12 cellular contexts compared by ENCODE assay signal in the genomic region with DNA sequence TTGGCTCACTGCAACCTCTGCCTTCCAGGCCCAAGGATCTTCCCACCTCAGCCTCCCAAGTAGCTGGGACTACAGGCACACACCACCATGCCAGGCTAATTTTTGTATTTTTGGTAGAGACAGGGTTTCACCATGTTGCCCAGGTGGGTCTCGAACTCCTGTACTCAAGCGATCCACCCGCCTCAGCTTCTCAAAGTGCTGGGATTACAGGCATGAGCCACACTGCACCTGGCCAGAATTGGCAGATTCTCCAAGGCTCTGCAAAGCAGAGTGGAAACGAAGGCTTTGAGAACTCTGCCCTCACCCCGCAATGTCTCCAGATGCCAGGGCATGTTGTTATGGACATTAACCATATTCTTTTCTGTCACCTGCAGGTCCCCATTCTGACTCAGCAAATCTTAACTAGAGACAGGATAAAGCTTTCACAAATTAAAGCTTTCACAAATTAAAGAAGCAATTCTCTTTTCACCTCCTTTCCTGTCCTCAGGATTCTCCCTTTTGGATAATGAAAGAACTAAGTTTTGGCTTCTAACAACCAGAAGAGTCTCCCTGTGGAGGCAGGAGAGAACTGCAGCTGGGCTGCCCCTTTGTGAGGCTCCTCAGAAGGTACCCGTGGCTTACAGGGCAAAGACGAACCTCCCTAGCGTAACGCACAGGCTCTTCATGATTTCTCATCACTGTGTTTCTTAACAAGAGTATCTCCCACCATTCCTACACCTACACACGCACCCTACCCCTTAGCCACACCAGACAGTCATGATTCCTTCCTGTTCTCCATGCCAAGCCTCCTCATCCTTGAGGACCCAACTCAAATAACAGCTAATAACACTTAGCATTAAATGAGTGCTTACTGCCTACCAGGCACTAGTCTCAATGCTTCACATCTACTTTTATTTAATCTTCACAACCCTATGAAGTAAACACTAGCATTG.
DNase-seq lines count a peak whose midpoint lies in the region; ATAC-seq and TF ChIP-seq lines count a peak whose summit lies in the region.
"Had no signal": no experiment of that assay in that cellular context is flagged by ENCODE, and none has a peak within 500 bp of the region (broad histone marks: within the 10 kb centered on the region; RNA-seq: fewer than 3 reads in every experiment).

No MANE protein-coding gene starts in this region.

- H3K27ac Mint-ChIP-seq in nephron progenitor cell = no peak overlapping the region
- H3K27ac Mint-ChIP-seq: activated CD4-positive, alpha-beta T cell treated with anti-CD3 and anti-CD28 coated beads, Interleukin-2, amount 10 ng/mL, durations not matched to agents 24 days and 14 days; activated naive CD8-positive, alpha-beta T cell had no signal

- peak; percentile 46 for TF ChIP-seq CTCF in GM12864 (IDR thresholded peaks at IDR 0.05; ENCODE audit: low read depth, low read length, missing control alignments)
- peak; percentile 52 for TF ChIP-seq CTCF in astrocyte of the spinal cord (IDR thresholded peaks at IDR 0.05; ENCODE audit: low read depth, low read length)
- peak; percentile 8 for TF ChIP-seq CTCF in nephron progenitor cell (IDR thresholded peaks at IDR 0.05)

- no peaks in the 10 kb centered on the region for H3K9me3 Mint-ChIP-seq in nephron progenitor cell
- H3K9me3 Mint-ChIP-seq: activated CD4-positive, alpha-beta T cell treated with anti-CD3 and anti-CD28 coated beads, Interleukin-2, amount 10 ng/mL, durations not matched to agents 24 days and 14 days had no signal

- in situ Hi-C loops in astrocyte of the spinal cord (cut with HindIII; ENCODE audit: low sequenced_read_pairs) = loop anchor here (25.0 kb wide), 1 partner anchor 377 kb away; no protein-coding TSS in a partner anchor

- no peak overlapping the region for H3K4me3 Mint-ChIP-seq in nephron progenitor cell
- H3K4me3 Mint-ChIP-seq: activated CD4-positive, alpha-beta T cell treated with anti-CD3 and anti-CD28 coated beads, Interleukin-2, amount 10 ng/mL, durations not matched to agents 24 days and 14 days; activated naive CD8-positive, alpha-beta T cell had no signal

- no peak for ATAC-seq in GM18858 (IDR thresholded peaks at IDR 0.05; ENCODE audit: unreplicated experiment)

- DNase-seq in GM12864 (ENCODE audit: low read depth) (no peak), Kasumi-1 (lab: John Stamatoyannopoulos, UW) (peak; percentile 38 to 42), astrocyte of the spinal cord (ENCODE audit: low read depth, low spot score) (peak; percentile 14), nephron progenitor cell (no peak), SW480 (ENCODE audit: low spot score) (no peak)
- DNase-seq in activated effector memory CD4-positive, alpha-beta T cell treated with anti-CD3 and anti-CD28 coated beads, Interleukin-2, amount 50 U/mL, for 16 hours = no peak
- DNase-seq: activated CD4-positive, alpha-beta T cell treated with anti-CD3 and anti-CD28 coated beads, Interleukin-2, amount 10 ng/mL, durations not matched to agents 24 days and 14 days; effector CD4-positive, alpha-beta T cell; NCI-H1417 treated with DMSO at 0.1 percent for 48 hours; Right ventricle myocardium superior had no signal

- no peaks in the 10 kb centered on the region for H3K4me1 Mint-ChIP-seq in nephron progenitor cell

- H3K4me3 ChIP-seq in GM12864 (ENCODE audit: low read depth, low read length) (no peak overlapping the region), astrocyte of the spinal cord (ENCODE audit: low read depth, low read length) (no peak overlapping the region)

- no peaks in the 10 kb centered on the region for H3K36me3 Mint-ChIP-seq in nephron progenitor cell (ENCODE audit: low read depth)
- H3K36me3 Mint-ChIP-seq: activated naive CD8-positive, alpha-beta T cell had no signal

- H3K27me3 Mint-ChIP-seq in nephron progenitor cell (ENCODE audit: low read depth, poor library complexity) = peaks cover 12% of the 10 kb centered on the region
- H3K27me3 Mint-ChIP-seq: activated naive CD8-positive, alpha-beta T cell had no signal

Comparison
In these comparisons a context has a peak if more than half of its experiments do, and no peak if none do; other contexts are left out.
1. DNase-seq: peak in Kasumi-1 (2 of 2) and astrocyte of the spinal cord (single experiment); none in GM12864 (single experiment), nephron progenitor cell (single experiment), activated effector memory CD4-positive, alpha-beta T cell treated with anti-CD3 and anti-CD28 coated beads, Interleukin-2, amount 50 U/mL, for 16 hours (single experiment) and SW480 (single experiment).
2. Peak in every context shown above with its lines, with median percentiles within 50 percentile points of each other: CTCF ChIP-seq.